ENCODE assay signal across 17 cellular contexts in genomic region chr2:63665806-63666205, GRCh38.
A peak's percentile ranks its signal among the peaks of the same experiment; 100 is the strongest.
DNase-seq lines count a peak whose midpoint lies in the region; ATAC-seq and TF ChIP-seq lines count a peak whose summit lies in the region.
"Had no signal": no experiment of that assay in that cellular context is flagged by ENCODE, and none has a peak within 500 bp of the region (broad histone marks: within the 10 kb centered on the region; RNA-seq: fewer than 3 reads in every experiment).

No MANE protein-coding gene starts in this region.

- peak overlapping the region; percentile 74 for H3K9ac ChIP-seq in mesenchymal stem cell (ENCODE audit: low read length)
- H3K9ac ChIP-seq: parathyroid adenoma had no signal

- no peak overlapping the region for H4K8ac ChIP-seq in mesenchymal stem cell (ENCODE audit: low read length)

- no peak overlapping the region for H4K91ac ChIP-seq in mesenchymal stem cell (ENCODE audit: low read length)

- no peak overlapping the region for H3K23ac ChIP-seq in mesenchymal stem cell (ENCODE audit: low read length in 2 of 2)

- H3K4me2 ChIP-seq in mesenchymal stem cell (ENCODE audit: low read length, poor library complexity, severe bottlenecking) = no peak overlapping the region

- no peak overlapping the region for H2BK120ac ChIP-seq in mesenchymal stem cell (ENCODE audit: low read depth, low read length)

- H3K4ac ChIP-seq in mesenchymal stem cell (ENCODE audit: low read depth in 1 of 2, low read length in 2 of 2) = no peak overlapping the region

- no peak overlapping the region for H2BK15ac ChIP-seq in mesenchymal stem cell (ENCODE audit: low read depth, poor library complexity, severe bottlenecking)

- H3K27me3 ChIP-seq in mesenchymal stem cell (ENCODE audit: control insufficient read depth in 1 of 2, insufficient read depth in 1 of 2, low read length in 2 of 2) = peaks cover 0 to 4% of the 10 kb centered on the region in 2 experiments

- no peak overlapping the region for H2AK5ac ChIP-seq in mesenchymal stem cell (ENCODE audit: low read length, severe bottlenecking)

- H2BK5ac ChIP-seq in mesenchymal stem cell (ENCODE audit: low read depth, low read length, poor library complexity, severe bottlenecking) = no peak overlapping the region

- H2AFZ ChIP-seq in mesenchymal stem cell (ENCODE audit: low read depth, low read length) = no peak overlapping the region
- H2AFZ ChIP-seq: parathyroid adenoma had no signal

- H3K4me1 ChIP-seq in mesenchymal stem cell (ENCODE audit: control insufficient read depth, insufficient read depth, low read depth, low read length) = peaks cover 2% of the 10 kb centered on the region
- H3K4me1 ChIP-seq: parathyroid adenoma had no signal

- ATAC-seq in GM18502 (IDR thresholded peaks at IDR 0.05; ENCODE audit: poor library complexity, unreplicated experiment) (no peak), GM18858 (IDR thresholded peaks at IDR 0.05; ENCODE audit: unreplicated experiment) (no peak)
- ATAC-seq: PC-3 had no signal

- no peaks in the 10 kb centered on the region for H3K79me1 ChIP-seq in mesenchymal stem cell (replicated peaks; ENCODE audit: low read length, poor library complexity, severe bottlenecking)

- DNase-seq in AG09319 (ENCODE audit: extremely low read depth, low read depth) (peak; percentile 65), HS-5 (ENCODE audit: low read depth) (peak; percentile 70), cardiac fibroblast (ENCODE audit: low read depth in 2 of 2) (peak; percentile 72 to 74), mesenchymal stem cell (peak; percentile 65), cortex of kidney (lab: John Stamatoyannopoulos, UW) (no peak)
- no peak for DNase-seq in central memory CD4-positive, alpha-beta T cell
- DNase-seq: activated CD4-positive, alpha-beta T cell treated with anti-CD3 and anti-CD28 coated beads, Interleukin-2, amount 50 U/mL, for 4 hours; activated naive CD8-positive, alpha-beta T cell treated with anti-CD3 and anti-CD28 coated beads, Interleukin-2, amount 10 ng/mL, durations not matched to agents 7 days and 5 days; activated T-cell treated with anti-CD3 and anti-CD28 coated beads, Interleukin-2, amount 50 U/mL, for 24 hours; AML-193; hippocampal formation; NCI-H748 treated with DMSO at 0.1 percent for 48 hours; PC-3; stimulated activated naive CD4-positive, alpha-beta T cell had no signal

- 0% methylated on average over 1 of the region's 1 CpG for WGBS in mesenchymal stem cell

- H3K27ac ChIP-seq in mesenchymal stem cell (ENCODE audit: low read length, poor library complexity, severe bottlenecking) = no peak overlapping the region
- H3K27ac ChIP-seq: parathyroid adenoma had no signal

- TF ChIP-seq CTCF in AG09319 (IDR thresholded peaks at IDR 0.05; ENCODE audit: low read depth, low read length) (no peak), cardiac fibroblast (IDR thresholded peaks at IDR 0.05; ENCODE audit: low read depth, low read length) (no peak)

- H3K4me3 ChIP-seq in cardiac fibroblast (replicated peaks in 1 of 2; ENCODE audit: low read depth in 2 of 2, low read length in 2 of 2) (no peak overlapping the region), mesenchymal stem cell (ENCODE audit: insufficient read depth in 1 of 2, low read depth in 1 of 2, low read length in 2 of 2) (no peak overlapping the region)

- H2BK12ac ChIP-seq in mesenchymal stem cell (ENCODE audit: low read length in 2 of 2) = no peak overlapping the region

- H3K36me3 ChIP-seq in mesenchymal stem cell (ENCODE audit: control insufficient read depth in 1 of 2, insufficient read depth in 2 of 2, low read depth in 1 of 2, low read length in 2 of 2) = no peaks in the 10 kb centered on the region

- H3K18ac ChIP-seq in mesenchymal stem cell (ENCODE audit: low read depth in 1 of 2, low read length in 2 of 2) = no peak overlapping the region

- no peaks in the 10 kb centered on the region for H3K9me3 ChIP-seq in mesenchymal stem cell (ENCODE audit: control insufficient read depth, low read length)

- no peak overlapping the region for H3K14ac ChIP-seq in mesenchymal stem cell (ENCODE audit: low read length in 2 of 2)

Comparison
In these comparisons a context has a peak if more than half of its experiments do, and no peak if none do; other contexts are left out.
1. DNase-seq: peak in AG09319 (single experiment), HS-5 (single experiment), cardiac fibroblast (2 of 2) and mesenchymal stem cell (single experiment); none in cortex of kidney (single experiment) and central memory CD4-positive, alpha-beta T cell (single experiment).